Comparison of ENCODE assay signal across 5 cellular contexts in the genomic region with DNA sequence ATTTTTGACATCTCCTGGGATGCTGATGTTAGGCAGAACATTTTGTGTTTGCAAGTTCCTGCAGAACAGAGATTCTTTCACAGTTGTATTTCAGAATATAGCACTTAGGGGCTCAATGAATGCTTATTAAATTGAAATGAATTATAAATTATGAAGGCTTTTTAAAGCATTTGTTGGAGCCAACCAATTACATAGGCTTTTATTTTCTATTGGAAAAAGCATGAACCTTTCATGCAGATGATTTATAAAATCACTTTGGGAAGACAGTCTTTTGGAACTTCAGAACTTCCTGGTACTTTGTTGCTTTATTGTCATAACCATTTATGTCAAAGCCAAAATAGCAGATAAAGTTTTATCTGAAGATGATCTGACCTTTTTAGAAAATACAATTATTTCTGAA.
"Had no signal": no experiment of that assay in that cellular context is flagged by ENCODE, and none has a peak within 500 bp of the region (broad histone marks: within the 10 kb centered on the region; RNA-seq: fewer than 3 reads in every experiment).

No MANE protein-coding gene starts in this region.

- DNase-seq: H9, HCEC 1CT had no signal

- ATAC-seq: GM23338, HepG2 had no signal

- H2AFZ ChIP-seq: GM23338 had no signal

- H3K4me3 ChIP-seq: GM23338 had no signal

- H3K27ac ChIP-seq: HL-60 had no signal

- H3K4me2 ChIP-seq: GM23338 had no signal
